In genomic region chr17:41738077-41738800, GRCh38 we compare ENCODE assay signal across 8 cellular contexts. TPM values are rescaled to one million over a fixed set of nuclear protein-coding genes. Genes with fewer than 3 reads are reported as not detected.
DNase-seq lines count a peak whose midpoint lies in the region; TF ChIP-seq lines count a peak whose summit lies in the region.

No MANE protein-coding gene starts in this region.

- H3K4me3 ChIP-seq in fibroblast of villous mesenchyme (ENCODE audit: low read depth, low read length) (no peak overlapping the region), neuron (ENCODE audit: low read length) (no peak overlapping the region)

- H3K36me3 ChIP-seq in neuron (ENCODE audit: insufficient read depth, low read length) = no peaks in the 10 kb centered on the region

- H2AFZ ChIP-seq in neuron (ENCODE audit: low read depth, low read length) = peak overlapping the region; percentile 88

- TF ChIP-seq CTCF in RWPE1 (conservative IDR thresholded peaks at IDR 0.05; ENCODE audit: low read depth) (peak; percentile 95), fibroblast of villous mesenchyme (IDR thresholded peaks at IDR 0.05; ENCODE audit: insufficient read depth, low read depth, low read length) (peak; percentile 96)

- H3K27me3 ChIP-seq in neuron (ENCODE audit: insufficient read depth, low read length) = peaks cover 19% of the 10 kb centered on the region

- no peaks in the 10 kb centered on the region for H3K9me3 ChIP-seq in neuron (ENCODE audit: low read length)

- peak overlapping the region; percentile 64 for H3K27ac ChIP-seq in RWPE1

- peaks cover 3% of the 10 kb centered on the region for H3K4me1 ChIP-seq in neuron (ENCODE audit: insufficient read depth, low read length)

- POLR2A ChIA-PET in RWPE1 (lab: Yijun Ruan, JAX; ENCODE audit: low non-redundant PET) = no interaction called here

- CTCF ChIA-PET in RWPE1 (lab: Yijun Ruan, JAX) = interaction anchor here (0.5 to 1.8 kb wide), 8 partner anchors 42 to 126 kb away, joined by 3 to 14 read pairs (median 5); partner anchors contain the start of genes FKBP10 and P3H4

- peak; percentile 36 to 67 for DNase-seq in NCI-H187 (lab: John Stamatoyannopoulos, UW)
- no peak for DNase-seq in NCI-H187 treated with DMSO at 0.1 percent for 48 hours (lab: John Stamatoyannopoulos, UW)
- DNase-seq in Kasumi-1 (lab: John Stamatoyannopoulos, UW) = peak; percentile 72 to 85
- peak; percentile 85 for DNase-seq in RWPE1 (ENCODE audit: low spot score)
- peak; percentile 60 to 73 for DNase-seq in activated T-helper 1 cell treated with anti-CD3 and anti-CD28 coated beads, Interleukin-2, amount 50 U/mL, for 16 hours (ENCODE audit: low read depth in 1 of 2, low spot score in 1 of 2)
- DNase-seq in fibroblast of villous mesenchyme (ENCODE audit: low read depth) = peak; percentile 74
- peak; percentile 44 for DNase-seq in stromal cell of bone marrow (ENCODE audit: low read depth)

RNA-seq across cellular contexts. Expression of gene HAP1, which starts 3.8 kb away (rescaled TPM):
- total RNA-seq in fibroblast of villous mesenchyme = under 0.01 TPM in 2 replicates

RNA-seq across cellular contexts. Expression of gene GAST, which starts 26.1 kb away (rescaled TPM):
- total RNA-seq in fibroblast of villous mesenchyme = not detected in 2 replicates

RNA-seq across cellular contexts. Expression of gene JUP, which starts 48.3 kb away (rescaled TPM):
- total RNA-seq in fibroblast of villous mesenchyme = 29.8 and 83.8 TPM in 2 replicates

RNA-seq across cellular contexts. Expression of gene EIF1, which starts 49.6 kb away (rescaled TPM):
- 82.5 and 85.5 TPM in 2 replicates for total RNA-seq in fibroblast of villous mesenchyme
